1 cellular context compared by ENCODE assay signal in genomic region chr15:70947369-70948335, GRCh38.
A peak's percentile ranks its signal among the peaks of the same experiment; 100 is the strongest.
TF ChIP-seq lines count a peak whose summit lies in the region.

No MANE protein-coding gene starts in this region.

TF ChIP-seq in HEK293, 187 proteins besides CTCF, POLR2A, EP300 and RAD21 (continued from another document):
- TF ChIP-seq ZSCAN4 (tag by site-specific recombination; IDR thresholded peaks at IDR 0.05): 0 out of 2 replicates have a peak, but pooled peaks have one; percentile 45
TF ChIP-seq in HEK293: peak in this region for 1.
